Comparison of ENCODE assay signal across 1 cellular context in the genomic region with DNA sequence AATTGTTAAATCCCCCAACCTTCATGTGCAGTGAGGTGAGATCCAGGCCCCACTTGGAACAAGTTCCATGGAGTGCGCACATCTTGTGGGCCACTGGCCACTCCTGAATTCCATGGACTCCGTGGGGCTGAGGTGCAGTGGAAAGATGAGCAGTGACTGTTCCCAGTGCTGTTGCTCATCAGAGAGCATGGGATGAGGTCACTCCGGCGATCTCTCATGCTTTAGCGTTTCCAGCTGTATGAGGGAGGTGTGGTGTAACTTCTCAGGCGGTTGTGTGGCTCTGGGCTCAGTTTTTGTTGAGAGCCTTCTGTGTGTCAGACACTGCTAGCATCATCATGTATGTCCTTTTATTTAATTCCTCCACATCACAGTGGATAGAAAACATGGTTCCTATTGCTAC.
TF ChIP-seq lines count a peak whose summit lies in the region.

No MANE protein-coding gene starts in this region.

TF ChIP-seq in GM23338, 12 proteins besides CTCF, POLR2A, EP300 and RAD21 (continued from another document):
- TF ChIP-seq, protein P1, sequence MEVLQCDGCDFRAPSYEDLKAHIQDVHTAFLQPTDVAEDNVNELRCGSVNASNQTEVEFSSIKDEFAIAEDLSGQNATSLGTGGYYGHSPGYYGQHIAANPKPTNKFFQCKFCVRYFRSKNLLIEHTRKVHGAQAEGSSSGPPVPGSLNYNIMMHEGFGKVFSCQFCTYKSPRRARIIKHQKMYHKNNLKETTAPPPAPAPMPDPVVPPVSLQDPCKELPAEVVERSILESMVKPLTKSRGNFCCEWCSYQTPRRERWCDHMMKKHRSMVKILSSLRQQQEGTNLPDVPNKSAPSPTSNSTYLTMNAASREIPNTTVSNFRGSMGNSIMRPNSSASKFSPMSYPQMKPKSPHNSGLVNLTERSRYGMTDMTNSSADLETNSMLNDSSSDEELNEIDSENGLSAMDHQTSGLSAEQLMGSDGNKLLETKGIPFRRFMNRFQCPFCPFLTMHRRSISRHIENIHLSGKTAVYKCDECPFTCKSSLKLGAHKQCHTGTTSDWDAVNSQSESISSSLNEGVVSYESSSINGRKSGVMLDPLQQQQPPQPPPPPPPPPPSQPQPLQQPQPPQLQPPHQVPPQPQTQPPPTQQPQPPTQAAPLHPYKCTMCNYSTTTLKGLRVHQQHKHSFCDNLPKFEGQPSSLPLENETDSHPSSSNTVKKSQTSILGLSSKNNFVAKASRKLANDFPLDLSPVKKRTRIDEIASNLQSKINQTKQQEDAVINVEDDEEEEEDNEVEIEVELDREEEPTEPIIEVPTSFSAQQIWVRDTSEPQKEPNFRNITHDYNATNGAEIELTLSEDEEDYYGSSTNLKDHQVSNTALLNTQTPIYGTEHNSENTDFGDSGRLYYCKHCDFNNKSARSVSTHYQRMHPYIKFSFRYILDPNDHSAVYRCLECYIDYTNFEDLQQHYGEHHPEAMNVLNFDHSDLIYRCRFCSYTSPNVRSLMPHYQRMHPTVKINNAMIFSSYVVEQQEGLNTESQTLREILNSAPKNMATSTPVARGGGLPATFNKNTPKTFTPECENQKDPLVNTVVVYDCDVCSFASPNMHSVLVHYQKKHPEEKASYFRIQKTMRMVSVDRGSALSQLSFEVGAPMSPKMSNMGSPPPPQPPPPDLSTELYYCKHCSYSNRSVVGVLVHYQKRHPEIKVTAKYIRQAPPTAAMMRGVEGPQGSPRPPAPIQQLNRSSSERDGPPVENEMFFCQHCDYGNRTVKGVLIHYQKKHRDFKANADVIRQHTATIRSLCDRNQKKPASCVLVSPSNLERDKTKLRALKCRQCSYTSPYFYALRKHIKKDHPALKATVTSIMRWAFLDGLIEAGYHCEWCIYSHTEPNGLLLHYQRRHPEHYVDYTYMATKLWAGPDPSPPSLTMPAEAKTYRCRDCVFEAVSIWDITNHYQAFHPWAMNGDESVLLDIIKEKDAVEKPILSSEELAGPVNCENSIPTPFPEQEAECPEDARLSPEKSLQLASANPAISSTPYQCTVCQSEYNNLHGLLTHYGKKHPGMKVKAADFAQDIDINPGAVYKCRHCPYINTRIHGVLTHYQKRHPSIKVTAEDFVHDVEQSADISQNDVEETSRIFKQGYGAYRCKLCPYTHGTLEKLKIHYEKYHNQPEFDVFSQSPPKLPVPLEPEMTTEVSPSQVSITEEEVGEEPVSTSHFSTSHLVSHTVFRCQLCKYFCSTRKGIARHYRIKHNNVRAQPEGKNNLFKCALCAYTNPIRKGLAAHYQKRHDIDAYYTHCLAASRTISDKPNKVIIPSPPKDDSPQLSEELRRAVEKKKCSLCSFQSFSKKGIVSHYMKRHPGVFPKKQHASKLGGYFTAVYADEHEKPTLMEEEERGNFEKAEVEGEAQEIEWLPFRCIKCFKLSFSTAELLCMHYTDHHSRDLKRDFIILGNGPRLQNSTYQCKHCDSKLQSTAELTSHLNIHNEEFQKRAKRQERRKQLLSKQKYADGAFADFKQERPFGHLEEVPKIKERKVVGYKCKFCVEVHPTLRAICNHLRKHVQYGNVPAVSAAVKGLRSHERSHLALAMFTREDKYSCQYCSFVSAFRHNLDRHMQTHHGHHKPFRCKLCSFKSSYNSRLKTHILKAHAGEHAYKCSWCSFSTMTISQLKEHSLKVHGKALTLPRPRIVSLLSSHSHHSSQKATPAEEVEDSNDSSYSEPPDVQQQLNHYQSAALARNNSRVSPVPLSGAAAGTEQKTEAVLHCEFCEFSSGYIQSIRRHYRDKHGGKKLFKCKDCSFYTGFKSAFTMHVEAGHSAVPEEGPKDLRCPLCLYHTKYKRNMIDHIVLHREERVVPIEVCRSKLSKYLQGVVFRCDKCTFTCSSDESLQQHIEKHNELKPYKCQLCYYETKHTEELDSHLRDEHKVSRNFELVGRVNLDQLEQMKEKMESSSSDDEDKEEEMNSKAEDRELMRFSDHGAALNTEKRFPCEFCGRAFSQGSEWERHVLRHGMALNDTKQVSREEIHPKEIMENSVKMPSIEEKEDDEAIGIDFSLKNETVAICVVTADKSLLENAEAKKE (CRISPR knock-in tag; IDR thresholded peaks at IDR 0.05), result no peak
- TF ChIP-seq ZNF114 (CRISPR knock-in tag; IDR thresholded peaks at IDR 0.05) (no peak), CREB1 (CRISPR knock-in tag; IDR thresholded peaks at IDR 0.05; ENCODE audit: low read depth) (no peak), EZH2phosphoT487 (IDR thresholded peaks at IDR 0.05; ENCODE audit: unreplicated experiment) (no peak), POLR2AphosphoS5 (IDR thresholded peaks at IDR 0.05; ENCODE audit: low read depth) (no peak), STAT1 (IDR thresholded peaks at IDR 0.05; ENCODE audit: unreplicated experiment) (no peak), EZH2 (IDR thresholded peaks at IDR 0.05; ENCODE audit: low read depth, unreplicated experiment) (no peak), NANOG (IDR thresholded peaks at IDR 0.05; ENCODE audit: borderline replicate concordance) (no peak), ETS1 (IDR thresholded peaks at IDR 0.05) (no peak)
